21 cellular contexts compared by ENCODE assay signal in the genomic region with DNA sequence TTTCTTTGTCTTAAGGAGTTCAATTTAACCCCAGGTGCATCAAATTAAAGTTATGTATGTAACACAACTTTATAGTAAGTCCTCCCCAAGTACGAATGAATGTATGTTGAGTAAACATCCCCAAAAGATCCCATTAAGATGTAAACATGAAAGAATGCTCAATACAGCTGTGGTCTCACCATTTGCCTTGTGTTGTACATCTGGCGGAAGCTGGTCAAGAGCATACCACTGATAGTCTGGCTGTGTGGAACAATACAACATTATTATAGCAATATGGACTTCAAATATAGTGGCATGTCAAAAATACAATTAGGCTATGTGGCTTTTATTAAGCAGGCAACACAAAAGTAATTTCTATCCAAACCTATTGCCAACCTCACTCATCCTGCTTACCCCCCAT. TPM values are rescaled to one million over a fixed set of nuclear protein-coding genes. Genes with fewer than 3 reads are reported as not detected.
DNase-seq lines count a peak whose midpoint lies in the region; ATAC-seq and TF ChIP-seq lines count a peak whose summit lies in the region.
"Had no signal": no experiment of that assay in that cellular context is flagged by ENCODE, and none has a peak within 500 bp of the region (broad histone marks: within the 10 kb centered on the region; RNA-seq: fewer than 3 reads in every experiment).

No MANE protein-coding gene starts in this region.

- BruUV-seq in A673 (replicated peaks; lab: Mats Ljungman, UMichigan), result no TSS peak

- no peak overlapping the region for H3K4me2 ChIP-seq in mesenchymal stem cell (ENCODE audit: low read length, poor library complexity, severe bottlenecking)
- H3K4me2 ChIP-seq: PC-9 had no signal

- H2AK5ac ChIP-seq in mesenchymal stem cell (ENCODE audit: low read length, severe bottlenecking), result no peak overlapping the region

- ATAC-seq in HG03432 (IDR thresholded peaks at IDR 0.05; ENCODE audit: unreplicated experiment) (peak; percentile 41), GM18505 (IDR thresholded peaks at IDR 0.05; ENCODE audit: unreplicated experiment) (no peak)
- no peak for ATAC-seq in activated naive CD8-positive, alpha-beta T cell treated with anti-CD3 and anti-CD28 coated beads, Interleukin-2, amount 50 U/mL, for 24 hours
- ATAC-seq: body of pancreas, foreskin keratinocyte, left lobe of liver, pancreas had no signal

- no peaks in the 10 kb centered on the region for H3K79me1 ChIP-seq in mesenchymal stem cell (replicated peaks; ENCODE audit: low read length, poor library complexity, severe bottlenecking)

- POLR2A ChIA-PET in A673 (lab: Charles Lee; ENCODE audit: low non-redundant PET), result interaction anchor here (0.6 kb wide), 1 partner anchor 60 kb away, joined by 3 read pairs; no protein-coding TSS in a partner anchor

- H2BK5ac ChIP-seq in mesenchymal stem cell (ENCODE audit: low read depth, low read length, poor library complexity, severe bottlenecking), result no peak overlapping the region

- intact Hi-C loops in A673 (cut with micrococcal nuclease; ENCODE audit: unreplicated experiment), result no loop called here

- H3K9ac ChIP-seq in mesenchymal stem cell (ENCODE audit: low read length), result no peak overlapping the region

- peaks cover 45% of the 10 kb centered on the region for H3K4me1 Mint-ChIP-seq in activated naive CD4-positive, alpha-beta T cell treated with anti-CD3 and anti-CD28 coated beads, Interleukin-2, amount 10 ng/mL, durations not matched to agents 7 days and 5 days
- peaks cover 70% of the 10 kb centered on the region for H3K4me1 Mint-ChIP-seq in activated naive CD8-positive, alpha-beta T cell treated with anti-CD3 and anti-CD28 coated beads, Interleukin-2, amount 50 U/mL, for 24 hours

- peaks cover 4% of the 10 kb centered on the region for H3K27me3 Mint-ChIP-seq in activated naive CD4-positive, alpha-beta T cell treated with anti-CD3 and anti-CD28 coated beads, Interleukin-2, amount 10 ng/mL, durations not matched to agents 7 days and 5 days
- no peaks in the 10 kb centered on the region for H3K27me3 Mint-ChIP-seq in activated naive CD8-positive, alpha-beta T cell treated with anti-CD3 and anti-CD28 coated beads, Interleukin-2, amount 50 U/mL, for 24 hours

- H3K27me3 ChIP-seq in mesenchymal stem cell (ENCODE audit: control insufficient read depth in 1 of 2, insufficient read depth in 1 of 2, low read length in 2 of 2) (no peaks in the 10 kb centered on the region), A673 (replicated peaks; ENCODE audit: insufficient read depth, low read depth, low read length, poor library complexity) (no peaks in the 10 kb centered on the region)
- H3K27me3 ChIP-seq: body of pancreas, pancreas, right atrium auricular region, spleen had no signal

- no peak overlapping the region for H3K23ac ChIP-seq in mesenchymal stem cell (ENCODE audit: low read length in 2 of 2)

- no peak overlapping the region for H4K91ac ChIP-seq in mesenchymal stem cell (ENCODE audit: low read length)

- H3K27ac ChIP-seq in mesenchymal stem cell (ENCODE audit: low read length, poor library complexity, severe bottlenecking) (no peak overlapping the region), A673 (ENCODE audit: low read depth, low read length, poor library complexity, severe bottlenecking) (no peak overlapping the region)
- H3K27ac ChIP-seq: body of pancreas, foreskin keratinocyte, HL-60, pancreas, PC-9, right atrium auricular region, spleen had no signal

- no peak overlapping the region for H2AFZ ChIP-seq in mesenchymal stem cell (ENCODE audit: low read depth, low read length)
- H2AFZ ChIP-seq: PC-9 had no signal

- H3K4me1 ChIP-seq in mesenchymal stem cell (ENCODE audit: control insufficient read depth, insufficient read depth, low read depth, low read length) (no peaks in the 10 kb centered on the region), A673 (ENCODE audit: insufficient read depth, low read length, poor library complexity, severe bottlenecking) (peaks cover 15% of the 10 kb centered on the region)
- H3K4me1 ChIP-seq: body of pancreas, foreskin keratinocyte, pancreas, right atrium auricular region, spleen had no signal

- H3K18ac ChIP-seq in mesenchymal stem cell (ENCODE audit: low read depth in 1 of 2, low read length in 2 of 2), result no peak overlapping the region

- CTCF ChIA-PET in activated naive CD4-positive, alpha-beta T cell treated with anti-CD3 and anti-CD28 coated beads, Interleukin-2, amount 10 ng/mL, durations not matched to agents 7 days and 5 days (lab: Charles Lee), result interaction anchor here (0.6 to 0.9 kb wide), 2 partner anchors 21 to 62 kb away, joined by 3 read pairs; no protein-coding TSS in a partner anchor
- CTCF ChIA-PET in A673 (lab: Charles Lee), result no interaction called here

- peaks cover 14% of the 10 kb centered on the region for H3K36me3 Mint-ChIP-seq in activated naive CD4-positive, alpha-beta T cell treated with anti-CD3 and anti-CD28 coated beads, Interleukin-2, amount 10 ng/mL, durations not matched to agents 7 days and 5 days
- peaks cover 10% of the 10 kb centered on the region for H3K36me3 Mint-ChIP-seq in activated naive CD8-positive, alpha-beta T cell treated with anti-CD3 and anti-CD28 coated beads, Interleukin-2, amount 50 U/mL, for 24 hours (ENCODE audit: low read depth)

- H3K9me3 ChIP-seq in mesenchymal stem cell (ENCODE audit: control insufficient read depth, low read length), result no peaks in the 10 kb centered on the region
- H3K9me3 ChIP-seq in A673 (ENCODE audit: low read depth, low read length, poor library complexity, severe bottlenecking), result no peaks in the 10 kb centered on the region
- H3K9me3 ChIP-seq: body of pancreas, pancreas, right atrium auricular region, spleen had no signal

- no peak for TF ChIP-seq CTCF in A673 (conservative IDR thresholded peaks at IDR 0.05; ENCODE audit: low read depth, low read length)

- H3K4me3 ChIP-seq in mesenchymal stem cell (ENCODE audit: insufficient read depth in 1 of 2, low read depth in 1 of 2, low read length in 2 of 2) (no peak overlapping the region), A673 (ENCODE audit: low read depth, low read length, poor library complexity, severe bottlenecking) (no peak overlapping the region)
- H3K4me3 ChIP-seq: body of pancreas, pancreas, PC-9, right atrium auricular region, spleen had no signal

- peak overlapping the region; percentile 69 for H3K27ac Mint-ChIP-seq in activated naive CD4-positive, alpha-beta T cell treated with anti-CD3 and anti-CD28 coated beads, Interleukin-2, amount 10 ng/mL, durations not matched to agents 7 days and 5 days
- peak overlapping the region; percentile 92 for H3K27ac Mint-ChIP-seq in activated naive CD8-positive, alpha-beta T cell treated with anti-CD3 and anti-CD28 coated beads, Interleukin-2, amount 50 U/mL, for 24 hours
- H3K27ac Mint-ChIP-seq: natural killer cell treated with Interleukin-12 subunit alpha and Interleukin-12 subunit beta and Interleukin-15 and Interleukin-18, amount 100 ng/mL, for 72 hours had no signal

- no peak overlapping the region for H2BK15ac ChIP-seq in mesenchymal stem cell (ENCODE audit: low read depth, poor library complexity, severe bottlenecking)

- H3K4ac ChIP-seq in mesenchymal stem cell (ENCODE audit: low read depth in 1 of 2, low read length in 2 of 2), result no peak overlapping the region

- H3K4me3 Mint-ChIP-seq in activated naive CD4-positive, alpha-beta T cell treated with anti-CD3 and anti-CD28 coated beads, Interleukin-2, amount 10 ng/mL, durations not matched to agents 7 days and 5 days, result no peak overlapping the region
- peak overlapping the region; percentile 60 for H3K4me3 Mint-ChIP-seq in activated naive CD8-positive, alpha-beta T cell treated with anti-CD3 and anti-CD28 coated beads, Interleukin-2, amount 50 U/mL, for 24 hours
- H3K4me3 Mint-ChIP-seq: immature natural killer cell; natural killer cell treated with Interleukin-12 subunit alpha and Interleukin-12 subunit beta and Interleukin-15 and Interleukin-18, amount 100 ng/mL, for 72 hours had no signal

- H2BK12ac ChIP-seq in mesenchymal stem cell (ENCODE audit: low read length in 2 of 2), result no peak overlapping the region

- H3K36me3 ChIP-seq in mesenchymal stem cell (ENCODE audit: control insufficient read depth in 1 of 2, insufficient read depth in 2 of 2, low read depth in 1 of 2, low read length in 2 of 2), result no peaks in the 10 kb centered on the region
- H3K36me3 ChIP-seq in A673 (ENCODE audit: insufficient read depth, low read length, poor library complexity, severe bottlenecking), result no peaks in the 10 kb centered on the region
- H3K36me3 ChIP-seq: pancreas, right atrium auricular region, spleen had no signal

- TF ChIP-seq POLR2A in GM18505 (IDR thresholded peaks at IDR 0.05; ENCODE audit: borderline replicate concordance, extremely low read depth, insufficient read depth, insufficient read length), result no peak

- WGBS in mesenchymal stem cell, result no CpG with 5 or more reads among the region's 2 CpGs

- no peak overlapping the region for H4K8ac ChIP-seq in mesenchymal stem cell (ENCODE audit: low read length)

- peaks cover 5% of the 10 kb centered on the region for H3K9me3 Mint-ChIP-seq in activated naive CD4-positive, alpha-beta T cell treated with anti-CD3 and anti-CD28 coated beads, Interleukin-2, amount 10 ng/mL, durations not matched to agents 7 days and 5 days
- H3K9me3 Mint-ChIP-seq in activated naive CD8-positive, alpha-beta T cell treated with anti-CD3 and anti-CD28 coated beads, Interleukin-2, amount 50 U/mL, for 24 hours, result no peaks in the 10 kb centered on the region
- H3K9me3 Mint-ChIP-seq: immature natural killer cell; natural killer cell treated with Interleukin-12 subunit alpha and Interleukin-12 subunit beta and Interleukin-15 and Interleukin-18, amount 100 ng/mL, for 72 hours had no signal

- H2BK120ac ChIP-seq in mesenchymal stem cell (ENCODE audit: low read depth, low read length), result no peak overlapping the region

- no peak overlapping the region for H3K14ac ChIP-seq in mesenchymal stem cell (ENCODE audit: low read length in 2 of 2)

- DNase-seq in activated naive CD4-positive, alpha-beta T cell treated with anti-CD3 and anti-CD28 coated beads, Interleukin-2, amount 10 ng/mL, durations not matched to agents 7 days and 5 days, result no peak
- no peak for DNase-seq in activated naive CD4-positive, alpha-beta T cell treated with anti-CD3 and anti-CD28 coated beads, Interleukin-2, amount 50 U/mL, for 16 hours
- no peak for DNase-seq in activated naive CD8-positive, alpha-beta T cell treated with anti-CD3 and anti-CD28 coated beads, Interleukin-2, amount 50 U/mL, for 24 hours
- DNase-seq in mesenchymal stem cell, result no peak
- DNase-seq in A673 (ENCODE audit: low spot score), result no peak
- DNase-seq: body of pancreas, foreskin keratinocyte, immature natural killer cell, NCI-H2081 treated with DMSO at 0.1 percent for 48 hours, NCI-H446, pancreas, SHP77, spleen, SW 1271 had no signal

RNA-seq across cellular contexts. Expression of gene TNIP3, which starts 25.7 kb away (rescaled TPM):
- 0.14 TPM for polyA plus RNA-seq in mesenchymal stem cell (2013, experiment 1 of 2)
- 0.11 TPM for polyA plus RNA-seq in mesenchymal stem cell (2013, experiment 2 of 2)
- 0.44 and 0.58 TPM in 2 replicates for total RNA-seq in A673 (2021)
- total RNA-seq: body of pancreas, left lobe of liver, right atrium auricular region had no signal
- polyA plus RNA-seq: pancreas had no signal
